In the genomic region with DNA sequence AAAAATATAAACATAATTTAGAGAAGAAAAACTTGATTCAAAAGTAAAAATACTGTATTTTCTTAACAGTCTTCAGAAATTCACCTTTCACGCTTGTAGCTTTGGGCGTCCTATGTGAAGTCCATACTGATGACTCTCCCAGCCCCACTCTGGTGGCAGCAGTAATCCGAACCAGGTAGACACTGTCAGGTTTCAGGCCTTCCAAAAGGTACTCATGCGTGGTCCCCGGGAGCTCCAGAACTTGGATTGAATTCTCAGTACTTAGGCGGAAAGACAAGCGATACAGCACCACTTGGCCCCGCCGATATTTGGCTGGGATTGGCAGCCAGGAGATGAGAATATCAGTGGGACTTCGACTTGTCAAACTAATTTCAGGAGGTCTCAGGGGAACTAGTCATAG, we compare ENCODE assay signal across 1 cellular context.
TF ChIP-seq lines count a peak whose summit lies in the region.

No MANE protein-coding gene starts in this region.

TF ChIP-seq in WTC11, 78 proteins besides CTCF, POLR2A, EP300 and RAD21 (continued from another document):
- TF ChIP-seq, protein P1, sequence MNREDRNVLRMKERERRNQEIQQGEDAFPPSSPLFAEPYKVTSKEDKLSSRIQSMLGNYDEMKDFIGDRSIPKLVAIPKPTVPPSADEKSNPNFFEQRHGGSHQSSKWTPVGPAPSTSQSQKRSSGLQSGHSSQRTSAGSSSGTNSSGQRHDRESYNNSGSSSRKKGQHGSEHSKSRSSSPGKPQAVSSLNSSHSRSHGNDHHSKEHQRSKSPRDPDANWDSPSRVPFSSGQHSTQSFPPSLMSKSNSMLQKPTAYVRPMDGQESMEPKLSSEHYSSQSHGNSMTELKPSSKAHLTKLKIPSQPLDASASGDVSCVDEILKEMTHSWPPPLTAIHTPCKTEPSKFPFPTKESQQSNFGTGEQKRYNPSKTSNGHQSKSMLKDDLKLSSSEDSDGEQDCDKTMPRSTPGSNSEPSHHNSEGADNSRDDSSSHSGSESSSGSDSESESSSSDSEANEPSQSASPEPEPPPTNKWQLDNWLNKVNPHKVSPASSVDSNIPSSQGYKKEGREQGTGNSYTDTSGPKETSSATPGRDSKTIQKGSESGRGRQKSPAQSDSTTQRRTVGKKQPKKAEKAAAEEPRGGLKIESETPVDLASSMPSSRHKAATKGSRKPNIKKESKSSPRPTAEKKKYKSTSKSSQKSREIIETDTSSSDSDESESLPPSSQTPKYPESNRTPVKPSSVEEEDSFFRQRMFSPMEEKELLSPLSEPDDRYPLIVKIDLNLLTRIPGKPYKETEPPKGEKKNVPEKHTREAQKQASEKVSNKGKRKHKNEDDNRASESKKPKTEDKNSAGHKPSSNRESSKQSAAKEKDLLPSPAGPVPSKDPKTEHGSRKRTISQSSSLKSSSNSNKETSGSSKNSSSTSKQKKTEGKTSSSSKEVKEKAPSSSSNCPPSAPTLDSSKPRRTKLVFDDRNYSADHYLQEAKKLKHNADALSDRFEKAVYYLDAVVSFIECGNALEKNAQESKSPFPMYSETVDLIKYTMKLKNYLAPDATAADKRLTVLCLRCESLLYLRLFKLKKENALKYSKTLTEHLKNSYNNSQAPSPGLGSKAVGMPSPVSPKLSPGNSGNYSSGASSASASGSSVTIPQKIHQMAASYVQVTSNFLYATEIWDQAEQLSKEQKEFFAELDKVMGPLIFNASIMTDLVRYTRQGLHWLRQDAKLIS (CRISPR knock-in tag; IDR thresholded peaks at IDR 0.05; ENCODE audit: borderline replicate concordance): no peak
- TF ChIP-seq TEAD4 (CRISPR knock-in tag; IDR thresholded peaks at IDR 0.05): no peak
